19 cellular contexts compared by ENCODE assay signal in genomic region chr1:173341307-173341706, GRCh38.
DNase-seq lines count a peak whose midpoint lies in the region; ATAC-seq and TF ChIP-seq lines count a peak whose summit lies in the region.
"Had no signal": no experiment of that assay in that cellular context is flagged by ENCODE, and none has a peak within 500 bp of the region (broad histone marks: within the 10 kb centered on the region; RNA-seq: fewer than 3 reads in every experiment).

No MANE protein-coding gene starts in this region.

- H2BK20ac ChIP-seq in H9 (ENCODE audit: low read depth, low read length, poor library complexity, severe bottlenecking): no peak overlapping the region

- no peak overlapping the region for H3K27ac Mint-ChIP-seq in H9
- H3K27ac Mint-ChIP-seq: activated CD4-positive, alpha-beta memory T cell treated with anti-CD3 and anti-CD28 coated beads, Interleukin-2, amount 10 ng/mL, durations not matched to agents 7 days and 5 days; activated T-helper 17 cell treated with anti-CD3 and anti-CD28 coated beads, Interleukin-2, amount 50 U/mL, for 72 hours had no signal

- no peak overlapping the region for H2BK12ac ChIP-seq in H9 (ENCODE audit: insufficient read length, low read depth, low read length)

- no peak overlapping the region for H3K18ac ChIP-seq in H9 (ENCODE audit: insufficient read length, low read depth, low read length)

- H2AFZ ChIP-seq in SK-N-SH (ENCODE audit: low read depth) (no peak overlapping the region), H9 (ENCODE audit: low read length) (no peak overlapping the region)

- TF ChIP-seq EP300 in SK-N-SH (IDR thresholded peaks at IDR 0.05; ENCODE audit: borderline replicate concordance in 1 of 2, low read depth in 1 of 2, low read length in 1 of 2): peak in 1 of 2 experiments; percentile 79; a peak in 1 of 4 replicates

- H3K9me3 ChIP-seq in SK-N-SH (no peaks in the 10 kb centered on the region), H9 (ENCODE audit: control insufficient read depth, low read depth, low read length) (no peaks in the 10 kb centered on the region)
- H3K9me3 ChIP-seq: BE2C, spleen, upper lobe of right lung had no signal

- H3K56ac ChIP-seq in H9 (ENCODE audit: insufficient read length, low read depth, low read length): no peak overlapping the region

- no peaks in the 10 kb centered on the region for H4K20me1 ChIP-seq in SK-N-SH (ENCODE audit: insufficient read depth)
- no peaks in the 10 kb centered on the region for H4K20me1 ChIP-seq in H9 (ENCODE audit: control insufficient read depth, insufficient read depth, insufficient read length)

- no peak overlapping the region for H4K91ac ChIP-seq in H9 (ENCODE audit: insufficient read length, low read depth, low read length)

- H3K4me3 Mint-ChIP-seq in H9: no peak overlapping the region
- H3K4me3 Mint-ChIP-seq: activated CD4-positive, alpha-beta memory T cell treated with anti-CD3 and anti-CD28 coated beads, Interleukin-2, amount 10 ng/mL, durations not matched to agents 7 days and 5 days; activated T-helper 17 cell treated with anti-CD3 and anti-CD28 coated beads, Interleukin-2, amount 50 U/mL, for 72 hours had no signal

- peak overlapping the region in 1 of 2 experiments; percentile 47; a peak in 2 of 4 replicates for H3K27ac ChIP-seq in SK-N-SH (ENCODE audit: low read depth in 2 of 2, low read length in 1 of 2)
- no peak overlapping the region for H3K27ac ChIP-seq in H9 (ENCODE audit: insufficient read length, low read depth, low read length)
- H3K27ac ChIP-seq: dorsolateral prefrontal cortex, HL-60, spleen, upper lobe of right lung had no signal

- H3K14ac ChIP-seq in H9 (ENCODE audit: insufficient read depth, low read length): no peak overlapping the region

- H4K5ac ChIP-seq in H9 (ENCODE audit: insufficient read length, low read depth, low read length): no peak overlapping the region

- no peak overlapping the region for H3K23ac ChIP-seq in H9 (ENCODE audit: insufficient read length, low read depth, low read length)

- H3K4me1 Mint-ChIP-seq in H9: no peaks in the 10 kb centered on the region
- H3K4me1 Mint-ChIP-seq: activated CD4-positive, alpha-beta memory T cell treated with anti-CD3 and anti-CD28 coated beads, Interleukin-2, amount 10 ng/mL, durations not matched to agents 7 days and 5 days; activated T-helper 17 cell treated with anti-CD3 and anti-CD28 coated beads, Interleukin-2, amount 50 U/mL, for 72 hours had no signal

- H3K27me3 ChIP-seq in SK-N-SH (ENCODE audit: insufficient read depth) (no peaks in the 10 kb centered on the region), H9 (ENCODE audit: insufficient read depth, low read length) (no peaks in the 10 kb centered on the region)
- H3K27me3 ChIP-seq: BE2C, dorsolateral prefrontal cortex, spleen, upper lobe of right lung had no signal

- CTCF ChIA-PET in SK-N-SH (lab: Yijun Ruan, JAX): no interaction called here

- no peaks in the 10 kb centered on the region for H3K9me2 ChIP-seq in SK-N-SH

- H3K4me3 ChIP-seq in SK-N-SH (ENCODE audit: low read depth in 2 of 2, low read length in 1 of 2) (no peak overlapping the region), fibroblast of pulmonary artery (replicated peaks; ENCODE audit: low read depth, low read length) (no peak overlapping the region)
- H3K4me3 ChIP-seq: dorsolateral prefrontal cortex, spleen, upper lobe of right lung had no signal

- H3K79me2 ChIP-seq in SK-N-SH (ENCODE audit: insufficient read depth) (no peaks in the 10 kb centered on the region), H9 (ENCODE audit: insufficient read depth, low read length) (no peaks in the 10 kb centered on the region)

- H3K23me2 ChIP-seq in H9 (ENCODE audit: insufficient read length, low read depth, low read length, poor library complexity, severe bottlenecking): no peaks in the 10 kb centered on the region

- TF ChIP-seq RAD21 in SK-N-SH (IDR thresholded peaks at IDR 0.05; ENCODE audit: low read length): no peak

- POLR2A ChIA-PET in SK-N-SH (lab: Yijun Ruan, JAX): no interaction called here

- no peaks in the 10 kb centered on the region for H3K36me3 Mint-ChIP-seq in H9 (ENCODE audit: insufficient read depth in 1 of 3, low read depth in 3 of 3)

- DNase-seq in ELR (ENCODE audit: low read depth): peak; percentile 82
- DNase-seq in SK-N-SH: no peak
- peak; percentile 61 for DNase-seq in fibroblast of pulmonary artery (ENCODE audit: low read depth)
- DNase-seq in non-pigmented ciliary epithelial cell (ENCODE audit: low read depth): peak; percentile 35
- no peak for DNase-seq in retina
- no peak for DNase-seq in activated CD4-positive, CD25-positive, alpha-beta regulatory T cell treated with anti-CD3 and anti-CD28 coated beads, Interleukin-2, amount 50 U/mL, for 72 hours
- DNase-seq in H9: no peak
- DNase-seq: activated CD4-positive, alpha-beta memory T cell treated with anti-CD3 and anti-CD28 coated beads, Interleukin-2, amount 10 ng/mL, durations not matched to agents 7 days and 5 days; amygdala; BE2C; dorsolateral prefrontal cortex; NCI-H146; NCI-H446; spleen; stimulated activated naive CD8-positive, alpha-beta T cell treated with anti-CD3 and anti-CD28 coated beads, Interleukin-15, Interleukin-2, amounts not matched to agents 100 U/mL and 50 U/mL, for 24 hours; upper lobe of right lung had no signal

- no peaks in the 10 kb centered on the region for H3K36me3 ChIP-seq in SK-N-SH (replicated peaks in 1 of 2; ENCODE audit: control insufficient read depth in 1 of 2, insufficient read depth in 2 of 2, low read length in 1 of 2)
- H3K36me3 ChIP-seq: BE2C, spleen, upper lobe of right lung had no signal

- TF ChIP-seq CTCF in SK-N-SH (IDR thresholded peaks at IDR 0.05): no peak
- no peak for TF ChIP-seq CTCF in fibroblast of pulmonary artery (IDR thresholded peaks at IDR 0.05; ENCODE audit: low read length, missing control alignments)
- TF ChIP-seq CTCF in H9 (conservative IDR thresholded peaks at IDR 0.05): no peak

- no peaks in the 10 kb centered on the region; a peak in 1 of 5 replicates for H3K9me3 Mint-ChIP-seq in H9
- H3K9me3 Mint-ChIP-seq: activated CD4-positive, alpha-beta memory T cell treated with anti-CD3 and anti-CD28 coated beads, Interleukin-2, amount 10 ng/mL, durations not matched to agents 7 days and 5 days; activated T-helper 17 cell treated with anti-CD3 and anti-CD28 coated beads, Interleukin-2, amount 50 U/mL, for 72 hours had no signal

- no peak overlapping the region for H3K4me2 ChIP-seq in SK-N-SH
- no peak overlapping the region for H3K4me2 ChIP-seq in H9 (ENCODE audit: insufficient read depth, insufficient read length, low read length)

- no peaks in the 10 kb centered on the region for H3K79me1 ChIP-seq in H9 (ENCODE audit: insufficient read depth, low read depth, low read length, poor library complexity, severe bottlenecking)

- no peak overlapping the region for H3K4ac ChIP-seq in H9 (ENCODE audit: low read depth, low read length)

- H4K8ac ChIP-seq in H9 (replicated peaks; ENCODE audit: insufficient read length, low read depth, low read length): no peak overlapping the region

- no peak overlapping the region for H2AK5ac ChIP-seq in H9 (ENCODE audit: insufficient read length, low read length)

- H2BK120ac ChIP-seq in H9 (ENCODE audit: low read depth, low read length, poor library complexity, severe bottlenecking): no peak overlapping the region

- H3K27me3 Mint-ChIP-seq in H9 (ENCODE audit: low read depth): no peaks in the 10 kb centered on the region
- H3K27me3 Mint-ChIP-seq: activated CD4-positive, alpha-beta memory T cell treated with anti-CD3 and anti-CD28 coated beads, Interleukin-2, amount 10 ng/mL, durations not matched to agents 7 days and 5 days; activated T-helper 17 cell treated with anti-CD3 and anti-CD28 coated beads, Interleukin-2, amount 50 U/mL, for 72 hours had no signal

- peaks cover 5% of the 10 kb centered on the region for H3F3A ChIP-seq in SK-N-SH (replicated peaks; ENCODE audit: insufficient read depth)

- H3K9ac ChIP-seq in SK-N-SH (no peak overlapping the region), H9 (ENCODE audit: extremely low read depth, insufficient read length, low read length) (no peak overlapping the region)

- no peak overlapping the region for H2BK5ac ChIP-seq in H9 (ENCODE audit: insufficient read length, low read length)

- no peak overlapping the region for H2BK15ac ChIP-seq in H9 (ENCODE audit: low read depth, low read length)

- H3T11ph ChIP-seq in H9 (ENCODE audit: low read length): no peak overlapping the region

- ATAC-seq in GM21528 (IDR thresholded peaks at IDR 0.05; ENCODE audit: low FRiP score, unreplicated experiment): no peak
- ATAC-seq: activated T-helper 17 cell treated with anti-CD3 and anti-CD28 coated beads, Interleukin-2, amount 50 U/mL, for 72 hours; stimulated activated naive CD8-positive, alpha-beta T cell treated with anti-CD3 and anti-CD28 coated beads, Interleukin-15, Interleukin-2, amounts not matched to agents 100 U/mL and 50 U/mL, for 24 hours; upper lobe of right lung had no signal

- no peaks in the 10 kb centered on the region for H3K4me1 ChIP-seq in SK-N-SH (ENCODE audit: control insufficient read depth in 1 of 2, insufficient read depth in 2 of 2, low read depth in 1 of 2, low read length in 1 of 2)
- no peaks in the 10 kb centered on the region for H3K4me1 ChIP-seq in H9 (ENCODE audit: insufficient read depth, low read length)
- H3K4me1 ChIP-seq: BE2C, spleen, upper lobe of right lung had no signal

- WGBS in SK-N-SH (ENCODE audit: low lambda C conversion rate): 33% methylated on average over 5 of the region's 5 CpGs
- no CpG with 5 or more reads among the region's 5 CpGs for WGBS in H9 (ENCODE audit: extremely low coverage, insufficient read length, low lambda C conversion rate)

TF ChIP-seq in SK-N-SH, 30 proteins besides CTCF, POLR2A, EP300 and RAD21 (continues in another document):
- TF ChIP-seq EZH2phosphoT487 (IDR thresholded peaks at IDR 0.05; ENCODE audit: borderline replicate concordance, low read depth) (no peak), USF2 (IDR thresholded peaks at IDR 0.05; ENCODE audit: borderline replicate concordance, low read depth, low read length) (no peak), USF1 (IDR thresholded peaks at IDR 0.05; ENCODE audit: borderline replicate concordance, low read depth) (no peak), TEAD4 (IDR thresholded peaks at IDR 0.05; ENCODE audit: borderline replicate concordance, insufficient read depth) (peak; percentile 44; the same call in 1 of the 2 replicates)

Comparison
In these comparisons a context has a peak if more than half of its experiments do, and no peak if none do; other contexts are left out.
1. DNase-seq: peak in ELR (single experiment), fibroblast of pulmonary artery (single experiment) and non-pigmented ciliary epithelial cell (single experiment); none in SK-N-SH (single experiment), retina (single experiment), activated CD4-positive, CD25-positive, alpha-beta regulatory T cell treated with anti-CD3 and anti-CD28 coated beads, Interleukin-2, amount 50 U/mL, for 72 hours (single experiment) and H9 (single experiment).